11 cellular contexts compared by ENCODE assay signal in genomic region chr6:32184084-32184640, GRCh38. TPM values are rescaled to one million over a fixed set of nuclear protein-coding genes. Genes with fewer than 3 reads are reported as not detected.
DNase-seq lines count a peak whose midpoint lies in the region; ATAC-seq, FAIRE-seq and TF ChIP-seq lines count a peak whose summit lies in the region.
"Had no signal": no experiment of that assay in that cellular context is flagged by ENCODE, and none has a peak within 500 bp of the region (broad histone marks: within the 10 kb centered on the region; RNA-seq: fewer than 3 reads in every experiment).

TSS of gene AGER (minus strand) at chr6:32184253. CDS start at chr6:32184222, 31 bp downstream.

- H3K36me3 Mint-ChIP-seq in brain = peaks cover 50% of the 10 kb centered on the region

- no peak within 1 kb of the TSS for H3K4me3 ChIP-seq in A549
- no peak within 1 kb of the TSS for H3K4me3 ChIP-seq in neuronal stem cell (ENCODE audit: low read length in 2 of 2)
- H3K4me3 ChIP-seq in lower leg skin (ENCODE audit: low read depth, poor library complexity, severe bottlenecking) = no peak within 1 kb of the TSS

- H3K9ac ChIP-seq in neuronal stem cell (ENCODE audit: low read depth, low read length, poor library complexity) = no peak within 1 kb of the TSS

- no peak within 1 kb of the TSS for H3K14ac ChIP-seq in neuronal stem cell (ENCODE audit: low read length)

- H3K9me3 Mint-ChIP-seq in brain = no peaks in the 10 kb centered on the region

- no peak within 1 kb of the TSS for H4K8ac ChIP-seq in neuronal stem cell (ENCODE audit: low read depth, low read length)

- 76% methylated on average over 6 of the region's 6 CpGs for WGBS in A549 (ENCODE audit: missing lambda C conversion rate)
- no CpG with 5 or more reads among the region's 6 CpGs for WGBS in neuronal stem cell (ENCODE audit: extremely low coverage in 2 of 2, insufficient read length in 2 of 2, insufficient replicate concordance in 1 of 2), 2 donors
- WGBS in lower leg skin, 2 donors = 69 to 72% methylated on average over 6 of the region's 6 CpGs

- no peak for FAIRE-seq in A549 (lab: Jason Lieb, UNC)

- H3K23ac ChIP-seq in neuronal stem cell (ENCODE audit: low read depth, low read length, poor library complexity) = no peak within 1 kb of the TSS

- no peak for TF ChIP-seq CTCF in A549 (IDR thresholded peaks at IDR 0.05)
- no peak for TF ChIP-seq CTCF in brain (conservative IDR thresholded peaks at IDR 0.05)
- no peak for TF ChIP-seq CTCF in lower leg skin (IDR thresholded peaks at IDR 0.05)

- no peak for ATAC-seq in A549
- ATAC-seq: left lobe of liver had no signal

- H3K4me1 Mint-ChIP-seq in brain = peaks cover 64% of the 10 kb centered on the region

- no peak within 1 kb of the TSS for H2BK120ac ChIP-seq in neuronal stem cell (ENCODE audit: low read depth, low read length)

- no peaks in the 10 kb centered on the region for H3K27me3 ChIP-seq in neuronal stem cell (ENCODE audit: control insufficient read depth in 3 of 3, insufficient read depth in 3 of 3, low read depth in 1 of 3, low read length in 3 of 3)

- H3K27ac ChIP-seq in A549 (peak within 1 kb of the TSS; percentile 56 to 61; a peak in 4 of 6 replicates), neuronal stem cell (replicated peaks; ENCODE audit: low read length) (no peak within 1 kb of the TSS)

- CTCF ChIA-PET in A549 (lab: Yijun Ruan, JAX) = no interaction called here

- DNase-seq in A549 (ENCODE audit: low read depth in 1 of 2, low spot score in 1 of 2) (no peak), neuronal stem cell (ENCODE audit: low spot score) (no peak), lower leg skin (ENCODE audit: low spot score in 2 of 2) (no peak), NOMO-1 treated with dmso at 0.1 percent for 144 hours (lab: John Stamatoyannopoulos, UW; ENCODE audit: unreplicated experiment) (no peak), inferior parietal cortex (ENCODE audit: extremely low spot score) (no peak), NCI-H1436 treated with DMSO at 0.1 percent for 48 hours (lab: John Stamatoyannopoulos, UW) (no peak)
- DNase-seq: MV-4-11; stimulated activated CD4-positive, alpha-beta T cell treated with anti-CD3 and anti-CD28 coated beads, Interleukin-2, amount 100 ng/mL, for 48 hours had no signal

- intact Hi-C loops in lower leg skin (cut with DNase I; ENCODE audit: low total_unique reads) = no loop called here

- POLR2A ChIA-PET in A549 (lab: Yijun Ruan, JAX) = no interaction called here

- H2BK5ac ChIP-seq in neuronal stem cell (ENCODE audit: low read length) = no peak within 1 kb of the TSS

- H3K4me2 ChIP-seq in A549 = peak within 1 kb of the TSS; percentile 63
- no peak within 1 kb of the TSS for H3K4me2 ChIP-seq in neuronal stem cell (ENCODE audit: insufficient read depth, low read length, poor library complexity, severe bottlenecking)

- H3K4me1 ChIP-seq in A549 (peaks cover 33% of the 10 kb centered on the region), neuronal stem cell (ENCODE audit: control insufficient read depth in 2 of 2, insufficient read depth in 1 of 2, low read depth in 1 of 2, low read length in 2 of 2) (peaks cover 3 to 11% of the 10 kb centered on the region in 2 donors)

- no peak within 1 kb of the TSS for H2BK15ac ChIP-seq in neuronal stem cell (ENCODE audit: low read length)

- H4K91ac ChIP-seq in neuronal stem cell (ENCODE audit: low read depth, low read length, poor library complexity) = no peak within 1 kb of the TSS

- no peak for TF ChIP-seq RAD21 in A549 (conservative IDR thresholded peaks at IDR 0.05 in 1 of 2, IDR thresholded peaks at IDR 0.05 in 1 of 2)

- H3K27ac Mint-ChIP-seq in brain = peak within 1 kb of the TSS; percentile 45 to 99 (median 56)

- peaks cover 6% of the 10 kb centered on the region for H3K27me3 Mint-ChIP-seq in brain

- no peak within 1 kb of the TSS for H2BK12ac ChIP-seq in neuronal stem cell (ENCODE audit: low read length)

- H3K4me3 Mint-ChIP-seq in brain = peak within 1 kb of the TSS in 1 of 5 experiments; percentile 24

- TF ChIP-seq EP300 in A549 (IDR thresholded peaks at IDR 0.05) = no peak

- no peak within 1 kb of the TSS for H2AK5ac ChIP-seq in neuronal stem cell (ENCODE audit: low read depth, low read length)

- H2AFZ ChIP-seq in neuronal stem cell (ENCODE audit: low read length) = no peak within 1 kb of the TSS

- H3K36me3 ChIP-seq in neuronal stem cell (replicated peaks in 1 of 2; ENCODE audit: control insufficient read depth in 2 of 2, insufficient read depth in 2 of 2, low read length in 2 of 2) = peaks cover 39 to 74% of the 10 kb centered on the region in 2 donors

- no peak for TF ChIP-seq POLR2A in A549 (IDR thresholded peaks at IDR 0.05; ENCODE audit: low read length)
- peak; percentile 2 for TF ChIP-seq POLR2A in GM18526 (IDR thresholded peaks at IDR 0.05; ENCODE audit: extremely low read depth, insufficient read length)
- TF ChIP-seq POLR2A in lower leg skin (IDR thresholded peaks at IDR 0.05) = no peak

- H3K18ac ChIP-seq in neuronal stem cell (ENCODE audit: low read length) = peak within 1 kb of the TSS; percentile 24

- H3K4ac ChIP-seq in neuronal stem cell (ENCODE audit: low read length) = no peak within 1 kb of the TSS

- peaks cover 7% of the 10 kb centered on the region for H3K79me1 ChIP-seq in neuronal stem cell (ENCODE audit: low read depth, low read length)

- H3K9me3 ChIP-seq in A549 = no peaks in the 10 kb centered on the region
- H3K9me3 ChIP-seq in neuronal stem cell (replicated peaks in 1 of 2; ENCODE audit: control insufficient read depth in 2 of 2, insufficient read depth in 1 of 2, low read depth in 1 of 2, low read length in 2 of 2) = no peaks in the 10 kb centered on the region

TF ChIP-seq in A549, 52 proteins besides CTCF, POLR2A, EP300 and RAD21:
- peak in 1 of 2 experiments; percentile 60; a peak in 1 of 4 replicates for TF ChIP-seq CEBPB (IDR thresholded peaks at IDR 0.05)
- TF ChIP-seq, protein P1, sequence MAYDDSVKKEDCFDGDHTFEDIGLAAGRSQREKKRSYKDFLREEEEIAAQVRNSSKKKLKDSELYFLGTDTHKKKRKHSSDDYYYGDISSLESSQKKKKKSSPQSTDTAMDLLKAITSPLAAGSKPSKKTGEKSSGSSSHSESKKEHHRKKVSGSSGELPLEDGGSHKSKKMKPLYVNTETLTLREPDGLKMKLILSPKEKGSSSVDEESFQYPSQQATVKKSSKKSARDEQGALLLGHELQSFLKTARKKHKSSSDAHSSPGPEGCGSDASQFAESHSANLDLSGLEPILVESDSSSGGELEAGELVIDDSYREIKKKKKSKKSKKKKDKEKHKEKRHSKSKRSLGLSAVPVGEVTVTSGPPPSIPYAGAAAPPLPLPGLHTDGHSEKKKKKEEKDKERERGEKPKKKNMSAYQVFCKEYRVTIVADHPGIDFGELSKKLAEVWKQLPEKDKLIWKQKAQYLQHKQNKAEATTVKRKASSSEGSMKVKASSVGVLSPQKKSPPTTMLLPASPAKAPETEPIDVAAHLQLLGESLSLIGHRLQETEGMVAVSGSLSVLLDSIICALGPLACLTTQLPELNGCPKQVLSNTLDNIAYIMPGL (CRISPR knock-in tag; IDR thresholded peaks at IDR 0.05; ENCODE audit: borderline replicate concordance) = no peak
- peak in 1 of 2 experiments; percentile 26; a peak in 1 of 5 replicates for TF ChIP-seq JUN (IDR thresholded peaks at IDR 0.05)
- no peak for TF ChIP-seq RNF2 (IDR thresholded peaks at IDR 0.05; ENCODE audit: borderline replicate concordance, low read depth)
- TF ChIP-seq, protein P2, sequence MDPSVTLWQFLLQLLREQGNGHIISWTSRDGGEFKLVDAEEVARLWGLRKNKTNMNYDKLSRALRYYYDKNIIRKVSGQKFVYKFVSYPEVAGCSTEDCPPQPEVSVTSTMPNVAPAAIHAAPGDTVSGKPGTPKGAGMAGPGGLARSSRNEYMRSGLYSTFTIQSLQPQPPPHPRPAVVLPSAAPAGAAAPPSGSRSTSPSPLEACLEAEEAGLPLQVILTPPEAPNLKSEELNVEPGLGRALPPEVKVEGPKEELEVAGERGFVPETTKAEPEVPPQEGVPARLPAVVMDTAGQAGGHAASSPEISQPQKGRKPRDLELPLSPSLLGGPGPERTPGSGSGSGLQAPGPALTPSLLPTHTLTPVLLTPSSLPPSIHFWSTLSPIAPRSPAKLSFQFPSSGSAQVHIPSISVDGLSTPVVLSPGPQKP (IDR thresholded peaks at IDR 0.05; ENCODE audit: low read depth, low read length) = no peak

RNA-seq across cellular contexts. Expression of gene AGER, which starts in this region (rescaled TPM):
- polyA plus RNA-seq in A549 (2011; rRNA removed) = 1.4 and 1.6 TPM in 2 replicates
- polyA plus RNA-seq in A549 (2012; cell fraction: cytosol; rRNA removed) = 1.4 and 1.7 TPM in 2 replicates
- 12.0 and 13.3 TPM in 2 replicates for polyA plus RNA-seq in A549 (2012; cell fraction: nucleus; rRNA removed)
- 1.4 to 2.4 TPM (median 2.1 TPM) in 3 replicates for polyA plus RNA-seq in A549 (2017; fragmentation: RNase III; extraction: RNeasy Plus Mini Kit Qiagen cat#74134 plus additional on column Dnase treatment)
- 0.54 and 0.62 TPM in 2 replicates for polyA minus RNA-seq in A549 (2011; rRNA and poly(A)+ RNA removed)
- 2.1 TPM for polyA plus RNA-seq in brain (ENCODE audit: insufficient read depth, low read depth, low replicate concordance)
- 19.9 TPM for polyA plus RNA-seq in neuronal stem cell (2013, experiment 1 of 2)
- 18.7 TPM for polyA plus RNA-seq in neuronal stem cell (2013, experiment 2 of 2)
- 1 to 10 TPM in 3 of 4 donors, under 1 TPM in 1; 0.56 to 4.1 (median 2.3) TPM for total RNA-seq in lower leg skin
